22 cellular contexts compared by ENCODE assay signal in genomic region chr1:53410691-53411090, GRCh38. TPM values are rescaled to one million over a fixed set of nuclear protein-coding genes. Genes with fewer than 3 reads are reported as not detected.
DNase-seq lines count a peak whose midpoint lies in the region; ATAC-seq, FAIRE-seq and TF ChIP-seq lines count a peak whose summit lies in the region.
"Had no signal": no experiment of that assay in that cellular context is flagged by ENCODE, and none has a peak within 500 bp of the region (broad histone marks: within the 10 kb centered on the region; RNA-seq: fewer than 3 reads in every experiment).

No MANE protein-coding gene starts in this region.

- peaks cover 0 to 43% (median 23%) of the 10 kb centered on the region in 7 donors for H3K27me3 ChIP-seq in heart right ventricle
- H3K27me3 ChIP-seq: neural progenitor cell had no signal

- H3K4me3 ChIP-seq in SK-N-MC (peak overlapping the region; percentile 54), heart right ventricle (no peak overlapping the region)
- H3K4me3 ChIP-seq: neural progenitor cell, upper lobe of right lung had no signal

- H3K27ac Mint-ChIP-seq in stimulated activated naive CD8-positive, alpha-beta T cell treated with anti-CD3 and anti-CD28 coated beads, Interleukin-15, Interleukin-2, amounts not matched to agents 100 ng/mL and 50 ng/mL, for 24 hours, result peak overlapping the region; percentile 24
- H3K27ac Mint-ChIP-seq in stimulated activated naive CD8-positive, alpha-beta T cell treated with anti-CD3 and anti-CD28 coated beads, Interleukin-15, amount 100 ng/mL, for 72 hours, result peak overlapping the region in 1 of 2 donors; percentile 85
- H3K27ac Mint-ChIP-seq: neural progenitor cell had no signal

- ATAC-seq in stimulated activated naive CD8-positive, alpha-beta T cell treated with anti-CD3 and anti-CD28 coated beads, Interleukin-15, amount 100 ng/mL, for 72 hours, result no peak
- no peak for ATAC-seq in heart right ventricle
- ATAC-seq: left lobe of liver, upper lobe of right lung had no signal

- peaks cover 0 to 3% (median 0%) of the 10 kb centered on the region in 9 donors for H3K4me1 ChIP-seq in heart right ventricle
- H3K4me1 ChIP-seq: neural progenitor cell, upper lobe of right lung had no signal

- FAIRE-seq in H54 (lab: Jason Lieb, UNC), result no peak
- FAIRE-seq: colon, small intestine had no signal

- WGBS in heart right ventricle, 2 donors, result 83 to 84% methylated on average over 8 of the region's 8 CpGs

- intact Hi-C loops in heart right ventricle (cut with DNase I), result no loop called here

- no peaks in the 10 kb centered on the region for H3K9me3 Mint-ChIP-seq in stimulated activated naive CD8-positive, alpha-beta T cell treated with anti-CD3 and anti-CD28 coated beads, Interleukin-15, Interleukin-2, amounts not matched to agents 100 ng/mL and 50 ng/mL, for 24 hours
- H3K9me3 Mint-ChIP-seq in stimulated activated naive CD8-positive, alpha-beta T cell treated with anti-CD3 and anti-CD28 coated beads, Interleukin-15, amount 100 ng/mL, for 72 hours, result no peaks in the 10 kb centered on the region
- H3K9me3 Mint-ChIP-seq: activated CD4-positive, alpha-beta T cell treated with anti-CD3 and anti-CD28 coated beads, Interleukin-2, amount 10 ng/mL, durations not matched to agents 7 days and 5 days; activated naive CD8-positive, alpha-beta T cell treated with anti-CD3 and anti-CD28 coated beads, Interleukin-2, amount 10 ng/mL, durations not matched to agents 7 days and 5 days; neural progenitor cell had no signal

- H3K36me3 Mint-ChIP-seq in stimulated activated naive CD8-positive, alpha-beta T cell treated with anti-CD3 and anti-CD28 coated beads, Interleukin-15, Interleukin-2, amounts not matched to agents 100 ng/mL and 50 ng/mL, for 24 hours (ENCODE audit: low read depth), result no peaks in the 10 kb centered on the region
- H3K36me3 Mint-ChIP-seq: activated naive CD8-positive, alpha-beta T cell treated with anti-CD3 and anti-CD28 coated beads, Interleukin-2, amount 10 ng/mL, durations not matched to agents 7 days and 5 days; neural progenitor cell had no signal

- H3K4me3 Mint-ChIP-seq in stimulated activated naive CD8-positive, alpha-beta T cell treated with anti-CD3 and anti-CD28 coated beads, Interleukin-15, Interleukin-2, amounts not matched to agents 100 ng/mL and 50 ng/mL, for 24 hours, result no peak overlapping the region
- H3K4me3 Mint-ChIP-seq in stimulated activated naive CD8-positive, alpha-beta T cell treated with anti-CD3 and anti-CD28 coated beads, Interleukin-15, amount 100 ng/mL, for 72 hours, result no peak overlapping the region
- H3K4me3 Mint-ChIP-seq: activated CD4-positive, alpha-beta T cell treated with anti-CD3 and anti-CD28 coated beads, Interleukin-2, amount 10 ng/mL, durations not matched to agents 7 days and 5 days; activated naive CD8-positive, alpha-beta T cell treated with anti-CD3 and anti-CD28 coated beads, Interleukin-2, amount 10 ng/mL, durations not matched to agents 7 days and 5 days; neural progenitor cell had no signal

- H3K27ac ChIP-seq in SK-N-MC (peak overlapping the region; percentile 63; the same call in 1 of the 2 replicates), heart right ventricle (peak overlapping the region in 1 of 10 donors; percentile 42)
- H3K27ac ChIP-seq: KMS-11, neural progenitor cell, upper lobe of right lung had no signal

- peaks cover 59% of the 10 kb centered on the region for H3K4me1 Mint-ChIP-seq in stimulated activated naive CD8-positive, alpha-beta T cell treated with anti-CD3 and anti-CD28 coated beads, Interleukin-15, Interleukin-2, amounts not matched to agents 100 ng/mL and 50 ng/mL, for 24 hours (ENCODE audit: low read depth)
- H3K4me1 Mint-ChIP-seq in stimulated activated naive CD8-positive, alpha-beta T cell treated with anti-CD3 and anti-CD28 coated beads, Interleukin-15, amount 100 ng/mL, for 72 hours, result peaks cover 71% of the 10 kb centered on the region

- H3K27me3 Mint-ChIP-seq in stimulated activated naive CD8-positive, alpha-beta T cell treated with anti-CD3 and anti-CD28 coated beads, Interleukin-15, Interleukin-2, amounts not matched to agents 100 ng/mL and 50 ng/mL, for 24 hours, result no peaks in the 10 kb centered on the region
- peaks cover 10% of the 10 kb centered on the region for H3K27me3 Mint-ChIP-seq in stimulated activated naive CD8-positive, alpha-beta T cell treated with anti-CD3 and anti-CD28 coated beads, Interleukin-15, amount 100 ng/mL, for 72 hours
- H3K27me3 Mint-ChIP-seq: activated CD4-positive, alpha-beta T cell treated with anti-CD3 and anti-CD28 coated beads, Interleukin-2, amount 10 ng/mL, durations not matched to agents 7 days and 5 days; activated naive CD8-positive, alpha-beta T cell treated with anti-CD3 and anti-CD28 coated beads, Interleukin-2, amount 10 ng/mL, durations not matched to agents 7 days and 5 days had no signal

- no peaks in the 10 kb centered on the region for H3K9me3 ChIP-seq in SK-N-MC (ENCODE audit: low read depth, low read length)
- no peaks in the 10 kb centered on the region for H3K9me3 ChIP-seq in heart right ventricle
- H3K9me3 ChIP-seq: upper lobe of right lung had no signal

- H3K36me3 ChIP-seq in SK-N-MC (ENCODE audit: insufficient read depth, low read length) (no peaks in the 10 kb centered on the region), heart right ventricle (no peaks in the 10 kb centered on the region)
- H3K36me3 ChIP-seq: neural progenitor cell, upper lobe of right lung had no signal

- TF ChIP-seq CTCF in heart right ventricle (IDR thresholded peaks at IDR 0.05), result no peak

- no peak for DNase-seq in stimulated activated naive CD8-positive, alpha-beta T cell treated with anti-CD3 and anti-CD28 coated beads, Interleukin-15, amount 100 ng/mL, for 72 hours
- DNase-seq in SK-N-MC (ENCODE audit: low read depth, low spot score) (peak; percentile 22), ecto neural progenitor cell (ENCODE audit: low spot score) (peak; percentile 18), H54 (ENCODE audit: insufficient read length, low spot score) (no peak), NCI-H1092 treated with DMSO at 0.1 percent for 48 hours (lab: John Stamatoyannopoulos, UW) (no peak), heart right ventricle (no peak)
- DNase-seq: activated CD4-positive, alpha-beta T cell treated with anti-CD3 and anti-CD28 coated beads, Interleukin-2, amount 10 ng/mL, durations not matched to agents 7 days and 5 days; activated naive CD8-positive, alpha-beta T cell treated with anti-CD3 and anti-CD28 coated beads, Interleukin-2, amount 10 ng/mL, durations not matched to agents 7 days and 5 days; activated T-cell treated with anti-CD3 and anti-CD28 coated beads for 4 hours; MV-4-11; NCI-H2107; NCI-H526; small intestine; stimulated activated CD4-positive, alpha-beta T cell treated with anti-CD3 and anti-CD28 coated beads, Interleukin-2, amount 100 ng/mL, for 48 hours; SW 1271; upper lobe of right lung had no signal

- no peak overlapping the region for H3K9ac ChIP-seq in SK-N-MC (ENCODE audit: insufficient read length)
- H3K9ac ChIP-seq: KMS-11, neural progenitor cell had no signal

- no peak for TF ChIP-seq POLR2A in H54 (IDR thresholded peaks at IDR 0.05; ENCODE audit: low read depth, low read length)

RNA-seq across cellular contexts. Expression of gene DMRTB1, which starts 48.5 kb away (rescaled TPM):
- total RNA-seq in heart right ventricle, result not detected
- not detected for polyA plus RNA-seq in heart right ventricle
- total RNA-seq: activated naive CD8-positive, alpha-beta T cell treated with anti-CD3 and anti-CD28 coated beads, Interleukin-2, amount 10 ng/mL, durations not matched to agents 7 days and 5 days; HT1080; left lobe of liver; upper lobe of right lung had no signal
- polyA plus RNA-seq: small intestine had no signal

Comparison
In these comparisons a context has a peak if more than half of its experiments do, and no peak if none do; other contexts are left out.
1. DNase-seq: peak in SK-N-MC (single experiment) and ecto neural progenitor cell (single experiment); none in stimulated activated naive CD8-positive, alpha-beta T cell treated with anti-CD3 and anti-CD28 coated beads, Interleukin-15, amount 100 ng/mL, for 72 hours (0 of 2), H54 (single experiment), NCI-H1092 treated with DMSO at 0.1 percent for 48 hours (single experiment) and heart right ventricle (0 of 2).